In the genomic region with DNA sequence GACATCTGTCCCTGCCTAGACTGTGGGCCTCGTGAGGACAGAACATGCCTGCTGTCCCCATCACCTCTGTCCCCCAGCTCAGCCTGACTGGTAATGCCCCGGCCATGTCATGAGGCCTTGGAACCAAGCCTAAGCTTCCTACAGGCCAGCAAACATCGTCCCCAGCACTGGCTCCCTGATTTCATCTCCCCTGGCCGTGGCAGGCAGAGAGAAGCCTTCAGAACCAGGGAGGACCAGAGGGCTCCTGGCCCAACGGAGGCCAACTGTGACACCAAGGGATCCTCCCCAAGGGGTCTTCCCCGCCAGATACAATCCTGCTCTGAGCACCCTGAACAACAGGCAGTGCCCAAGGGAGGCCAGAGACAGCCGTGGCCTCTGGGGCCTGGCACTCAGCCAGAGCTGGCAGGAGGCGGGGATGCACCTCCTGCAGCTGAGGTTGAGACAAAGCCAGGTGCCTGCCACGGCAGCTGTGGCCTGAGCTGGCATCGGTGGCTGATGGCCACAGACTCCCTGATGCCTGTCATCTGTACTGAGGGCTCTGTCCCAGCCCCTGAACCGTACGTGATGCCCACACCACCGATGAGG, we compare ENCODE assay signal across 12 cellular contexts.
DNase-seq lines count a peak whose midpoint lies in the region; ATAC-seq and TF ChIP-seq lines count a peak whose summit lies in the region.
"Had no signal": no experiment of that assay in that cellular context is flagged by ENCODE, and none has a peak within 500 bp of the region (broad histone marks: within the 10 kb centered on the region; RNA-seq: fewer than 3 reads in every experiment).

No MANE protein-coding gene starts in this region.

- H3K9me3 ChIP-seq in BLaER1 treated with 17β-estradiol and CSF1 and Interleukin-3, amounts not matched to agents 10 nM and 100 nM (replicated peaks in 1 of 11), result no peaks in the 10 kb centered on the region
- H3K9me3 ChIP-seq: prostate gland had no signal

- peaks cover 5 to 63% (median 53%) of the 10 kb centered on the region in 10 experiments for H3K4me1 ChIP-seq in BLaER1 treated with 17β-estradiol and CSF1 and Interleukin-3, amounts not matched to agents 10 nM and 100 nM
- H3K4me1 ChIP-seq: prostate gland had no signal

- TF ChIP-seq POLR2A in erythroblast (IDR thresholded peaks at IDR 0.05; ENCODE audit: low read length), result no peak

- H3K27ac ChIP-seq in BLaER1 treated with 17β-estradiol and CSF1 and Interleukin-3, amounts not matched to agents 10 nM and 100 nM, result peak overlapping the region in 4 of 11 experiments; percentile 11 to 59 (median 36); a peak in 9 of 22 replicates
- H3K27ac ChIP-seq: prostate gland had no signal

- H3K36me3 ChIP-seq in BLaER1 treated with 17β-estradiol and CSF1 and Interleukin-3, amounts not matched to agents 10 nM and 100 nM, result peaks cover 0 to 18% (median 0%) of the 10 kb centered on the region in 11 experiments; a peak in 6 of 22 replicates
- H3K36me3 ChIP-seq: prostate gland had no signal

- no peak for ATAC-seq in GM21381 (IDR thresholded peaks at IDR 0.05; ENCODE audit: unreplicated experiment)

- H3K9ac ChIP-seq in BLaER1 treated with 17β-estradiol and CSF1 and Interleukin-3, amounts not matched to agents 10 nM and 100 nM, result peak overlapping the region in 8 of 11 experiments; percentile 17 to 55 (median 36); a peak in 12 of 22 replicates

- H3K27me3 ChIP-seq in BLaER1 treated with 17β-estradiol and CSF1 and Interleukin-3, amounts not matched to agents 10 nM and 100 nM, result no peaks in the 10 kb centered on the region

- peaks cover 0 to 82% (median 72%) of the 10 kb centered on the region in 11 experiments; a peak in 20 of 22 replicates for H4K20me1 ChIP-seq in BLaER1 treated with 17β-estradiol and CSF1 and Interleukin-3, amounts not matched to agents 10 nM and 100 nM

- no peak overlapping the region for H3K4me3 ChIP-seq in BLaER1 treated with 17β-estradiol and CSF1 and Interleukin-3, amounts not matched to agents 10 nM and 100 nM
- H3K4me3 ChIP-seq in LNCaP clone FGC (ENCODE audit: low read depth, low read length), result no peak overlapping the region
- H3K4me3 ChIP-seq: prostate gland had no signal

- TF ChIP-seq CTCF in LNCaP clone FGC (IDR thresholded peaks at IDR 0.05; ENCODE audit: control insufficient read depth, extremely low read depth, insufficient read depth), result no peak

- peak overlapping the region; percentile 7 to 83 (median 63); a peak in 19 of 22 replicates for H3K4me2 ChIP-seq in BLaER1 treated with 17β-estradiol and CSF1 and Interleukin-3, amounts not matched to agents 10 nM and 100 nM

- peak; percentile 27 for DNase-seq in LNCaP clone FGC (ENCODE audit: low read depth)
- DNase-seq in SHP77 (lab: John Stamatoyannopoulos, UW), result peak; percentile 67 to 82
- peak; percentile 58 for DNase-seq in kidney tubule cell (ENCODE audit: low spot score)
- DNase-seq in erythroblast (lab: John Stamatoyannopoulos, UW), result no peak
- no peak for DNase-seq in Kasumi-1 (lab: John Stamatoyannopoulos, UW)
- DNase-seq in effector CD4-positive, alpha-beta T cell, result no peak
- DNase-seq: CD4-positive, alpha-beta memory T cell; KBM-7; SW 1271 had no signal

Comparison
In these comparisons a context has a peak if more than half of its experiments do, and no peak if none do; other contexts are left out.
1. DNase-seq: peak in LNCaP clone FGC (single experiment), SHP77 (2 of 2) and kidney tubule cell (single experiment); none in erythroblast (0 of 2), Kasumi-1 (0 of 2) and effector CD4-positive, alpha-beta T cell (single experiment).